Comparison of ENCODE assay signal across 8 cellular contexts in genomic region chr3:33096103-33096868, GRCh38. TPM values are rescaled to one million over a fixed set of nuclear protein-coding genes. Genes with fewer than 3 reads are reported as not detected.
DNase-seq lines count a peak whose midpoint lies in the region; ATAC-seq, FAIRE-seq and TF ChIP-seq lines count a peak whose summit lies in the region.

No MANE protein-coding gene starts in this region.

- H3K27me3 ChIP-seq in HCT116 (ENCODE audit: insufficient read depth, low read length): no peaks in the 10 kb centered on the region
- H3K27me3 ChIP-seq in MM.1S (replicated peaks; ENCODE audit: insufficient read depth, low read length): no peaks in the 10 kb centered on the region
- H3K27me3 ChIP-seq in HepG2 (ENCODE audit: control insufficient read depth in 1 of 2, insufficient read depth in 2 of 2, low read length in 2 of 2): no peaks in the 10 kb centered on the region; a peak in 1 of 5 replicates

- peaks cover 2% of the 10 kb centered on the region for H3K27me3 Mint-ChIP-seq in activated CD4-positive, alpha-beta T cell treated with anti-CD3 and anti-CD28 coated beads, Interleukin-2, amount 10 ng/mL, durations not matched to agents 24 days and 14 days
- no peaks in the 10 kb centered on the region for H3K27me3 Mint-ChIP-seq in dendritic cell treated with granulocyte-macrophage colony-stimulating factor and Interleukin-4, amounts not matched to agents 40 ng/mL and 50 ng/mL, for 4 days

- no peak for TF ChIP-seq CTCF in GM13976 (IDR thresholded peaks at IDR 0.05; ENCODE audit: borderline replicate concordance, control extremely low read depth, extremely low read depth, insufficient read depth, missing control alignments)
- no peak for TF ChIP-seq CTCF in HCT116 (IDR thresholded peaks at IDR 0.05 in 2 of 3, conservative IDR thresholded peaks at IDR 0.05 in 1 of 3; ENCODE audit: borderline replicate concordance in 1 of 3, insufficient read depth in 1 of 3, low read depth in 2 of 3, low read length in 2 of 3)
- TF ChIP-seq CTCF in MM.1S (IDR thresholded peaks at IDR 0.05; ENCODE audit: low read length): no peak
- TF ChIP-seq CTCF in HepG2 (CRISPR knock-in tag; IDR thresholded peaks at IDR 0.05): no peak

- H3K36me3 ChIP-seq in HCT116 (ENCODE audit: control insufficient read depth in 1 of 2, insufficient read depth in 2 of 2, low read length in 2 of 2) (peaks cover 0 to 8% of the 10 kb centered on the region in 2 experiments; a peak in 1 of 4 replicates), MM.1S (replicated peaks; ENCODE audit: insufficient read depth, low read length) (no peaks in the 10 kb centered on the region), HepG2 (replicated peaks in 1 of 2; ENCODE audit: control insufficient read depth in 1 of 2, insufficient read depth in 2 of 2, low read length in 2 of 2) (peaks cover 4 to 26% of the 10 kb centered on the region in 2 experiments; a peak in 3 of 5 replicates)

- TF ChIP-seq EP300 in HepG2 (IDR thresholded peaks at IDR 0.05; ENCODE audit: low read depth in 2 of 2, low read length in 2 of 2) (no peak), HepG2 (CRISPR knock-in tag; IDR thresholded peaks at IDR 0.05; ENCODE audit: borderline replicate concordance) (no peak)

- H3K9me3 ChIP-seq in HCT116 (ENCODE audit: control insufficient read depth in 1 of 2, insufficient read depth in 1 of 2, low read depth in 1 of 2, low read length in 2 of 2) (no peaks in the 10 kb centered on the region), MM.1S (replicated peaks; ENCODE audit: insufficient read depth, low read length) (no peaks in the 10 kb centered on the region), HepG2 (ENCODE audit: low read length) (no peaks in the 10 kb centered on the region)

- RAD21 ChIA-PET in HCT116 (lab: Charles Lee; ENCODE audit: low non-redundant PET in 1 of 2, low total read pairs in 2 of 2, uncharacterized antibody in 2 of 2, unreplicated experiment in 2 of 2): interaction anchor here in 1 of 2 experiments (0.8 kb wide), 1 partner anchor 18 kb away, joined by 3 read pairs; the partner anchor contains the start of gene CRTAP

- peaks cover 12 to 21% of the 10 kb centered on the region in 2 experiments for H3K4me1 ChIP-seq in HCT116 (ENCODE audit: control insufficient read depth in 1 of 2, insufficient read depth in 2 of 2, low read length in 2 of 2)
- peaks cover 7% of the 10 kb centered on the region for H3K4me1 ChIP-seq in MM.1S (ENCODE audit: low read length)
- H3K4me1 ChIP-seq in HepG2 (ENCODE audit: insufficient read depth, low read length): peaks cover 45% of the 10 kb centered on the region

- H4K20me1 ChIP-seq in HCT116 (ENCODE audit: insufficient read depth) (no peaks in the 10 kb centered on the region), MM.1S (ENCODE audit: insufficient read depth, low read length) (peaks cover 11% of the 10 kb centered on the region; the same call in 1 of the 2 replicates), HepG2 (ENCODE audit: insufficient read depth, low read length) (no peaks in the 10 kb centered on the region; the same call in 1 of the 2 replicates)

- H3F3A ChIP-seq in MM.1S (ENCODE audit: insufficient read depth, low read length): no peaks in the 10 kb centered on the region

- CTCF ChIA-PET in HCT116 (lab: Charles Lee): interaction anchor here (1.0 kb wide), 2 partner anchors 35 to 276 kb away, joined by 3 to 4 read pairs; no protein-coding TSS in a partner anchor
- CTCF ChIA-PET in HepG2 (lab: Yijun Ruan, JAX; ENCODE audit: low intra/inter-chr PET ratio, low total read pairs): no interaction called here

- intact Hi-C loops in HCT116 (cut with micrococcal nuclease) (no loop called here), HepG2 (cut with micrococcal nuclease; ENCODE audit: unreplicated experiment) (loop anchor here (2.0 kb wide), 1 partner anchor 19 kb away; the partner anchor contains the start of gene CRTAP)
- intact Hi-C loops in activated CD4-positive, alpha-beta T cell treated with anti-CD3 and anti-CD28 coated beads, Interleukin-2, amount 10 ng/mL, durations not matched to agents 24 days and 14 days (cut with micrococcal nuclease): loop anchor here (2.0 to 5.0 kb wide), 3 partner anchors 65 to 594 kb away; partner anchors contain the start of genes CMTM6 and UBP1
- intact Hi-C loops in dendritic cell treated with granulocyte-macrophage colony-stimulating factor and Interleukin-4, amounts not matched to agents 40 ng/mL and 50 ng/mL, for 4 days (cut with micrococcal nuclease): loop anchor here (1.0 kb wide), 1 partner anchor 18 kb away; the partner anchor contains the start of gene CRTAP

- no TSS peak for BruUV-seq in HCT116 (replicated peaks; lab: Mats Ljungman, UMichigan)
- BruUV-seq in HepG2 (replicated peaks; lab: Mats Ljungman, UMichigan): no TSS peak

- H2AFZ ChIP-seq in HCT116 (ENCODE audit: low read depth, low read length, poor library complexity, severe bottlenecking) (no peak overlapping the region), MM.1S (ENCODE audit: low read length) (peak overlapping the region; percentile 99), HepG2 (ENCODE audit: low read length) (no peak overlapping the region)

- peaks cover 22% of the 10 kb centered on the region for H3K79me2 ChIP-seq in HCT116 (ENCODE audit: insufficient read depth, low read length)
- H3K79me2 ChIP-seq in MM.1S (ENCODE audit: low read length): peaks cover 46% of the 10 kb centered on the region
- peaks cover 36% of the 10 kb centered on the region for H3K79me2 ChIP-seq in HepG2 (ENCODE audit: insufficient read depth, low read length)

- H3K4me2 ChIP-seq in HCT116 (ENCODE audit: low read length) (peak overlapping the region; percentile 90), MM.1S (ENCODE audit: low read depth, low read length) (peak overlapping the region; percentile 89), HepG2 (ENCODE audit: low read depth, low read length) (peak overlapping the region; percentile 95)

- WGBS in HepG2 (ENCODE audit: low lambda C conversion rate): under 1% methylated on average over 20 of the region's 51 CpGs

- POLR2A ChIA-PET in HCT116 (lab: Charles Lee): no interaction called here
- POLR2A ChIA-PET in HepG2 (lab: Yijun Ruan, JAX): interaction anchor here (1.7 to 3.5 kb wide), 3 partner anchors 18 to 38 kb away, joined by 3 to 14 read pairs (median 13); partner anchors contain the start of gene CRTAP

- peak; percentile 64 for DNase-seq in GM13976 (ENCODE audit: low spot score)
- DNase-seq in HCT116 (ENCODE audit: low read depth, low spot score): no peak
- peak; percentile 56 for DNase-seq in MM.1S
- peak; percentile 86 for DNase-seq in activated CD4-positive, alpha-beta T cell treated with anti-CD3 and anti-CD28 coated beads, Interleukin-2, amount 10 ng/mL, durations not matched to agents 24 days and 14 days
- peak; percentile 17 for DNase-seq in HepG2 (ENCODE audit: low spot score)
- DNase-seq in stimulated activated CD4-positive, alpha-beta T cell treated with anti-CD3 and anti-CD28 coated beads, Interleukin-4, amount 100 ng/mL, for 48 hours (ENCODE audit: low read depth in 2 of 2): peak; percentile 28 to 38
- no peak for DNase-seq in NCI-H226

- in situ Hi-C loops in GM13976 (cut with MboI; ENCODE audit: low sequenced_read_pairs, unreplicated experiment): no loop called here
- in situ Hi-C loops in HepG2 (cut with HindIII; ENCODE audit: extremely low pct_ligation_motif_present, low pct_unique_long_range_greater_than_20kb): loop anchor here (25.0 kb wide), 1 partner anchor 359 kb away; no protein-coding TSS in a partner anchor

- no peaks in the 10 kb centered on the region for H3K9me3 Mint-ChIP-seq in activated CD4-positive, alpha-beta T cell treated with anti-CD3 and anti-CD28 coated beads, Interleukin-2, amount 10 ng/mL, durations not matched to agents 24 days and 14 days
- no peaks in the 10 kb centered on the region for H3K9me3 Mint-ChIP-seq in dendritic cell treated with granulocyte-macrophage colony-stimulating factor and Interleukin-4, amounts not matched to agents 40 ng/mL and 50 ng/mL, for 4 days

- peaks cover 38% of the 10 kb centered on the region for H3K4me1 Mint-ChIP-seq in activated CD4-positive, alpha-beta T cell treated with anti-CD3 and anti-CD28 coated beads, Interleukin-2, amount 10 ng/mL, durations not matched to agents 24 days and 14 days
- peaks cover 51% of the 10 kb centered on the region for H3K4me1 Mint-ChIP-seq in dendritic cell treated with granulocyte-macrophage colony-stimulating factor and Interleukin-4, amounts not matched to agents 40 ng/mL and 50 ng/mL, for 4 days (ENCODE audit: low read depth)

- H3K4me3 ChIP-seq in HCT116 (replicated peaks in 1 of 2; ENCODE audit: low read depth in 1 of 2, low read length in 2 of 2) (peak overlapping the region; percentile 57 to 95), MM.1S (ENCODE audit: low read length) (peak overlapping the region; percentile 94), HepG2 (replicated peaks in 1 of 3; ENCODE audit: insufficient read depth in 1 of 3, low read depth in 2 of 3, low read length in 3 of 3) (peak overlapping the region; percentile 86 to 98 (median 86))

- TF ChIP-seq RAD21 in HCT116 (IDR thresholded peaks at IDR 0.05; ENCODE audit: low read depth) (no peak), HepG2 (CRISPR knock-in tag; IDR thresholded peaks at IDR 0.05) (no peak)

- H3K4me3 Mint-ChIP-seq in activated CD4-positive, alpha-beta T cell treated with anti-CD3 and anti-CD28 coated beads, Interleukin-2, amount 10 ng/mL, durations not matched to agents 24 days and 14 days: peak overlapping the region; percentile 99
- H3K4me3 Mint-ChIP-seq in dendritic cell treated with granulocyte-macrophage colony-stimulating factor and Interleukin-4, amounts not matched to agents 40 ng/mL and 50 ng/mL, for 4 days: peak overlapping the region; percentile 97

- TF ChIP-seq POLR2A in HCT116 (IDR thresholded peaks at IDR 0.05; ENCODE audit: borderline replicate concordance, extremely low read depth, insufficient read depth, insufficient read length) (no peak), HepG2 (IDR thresholded peaks at IDR 0.05; ENCODE audit: insufficient read depth in 1 of 2, low read depth in 2 of 2, low read length in 2 of 2) (no peak)

- H3K9me2 ChIP-seq in HCT116 (ENCODE audit: insufficient read depth) (no peaks in the 10 kb centered on the region), MM.1S (replicated peaks; ENCODE audit: insufficient read depth, low read length) (no peaks in the 10 kb centered on the region)

- peak overlapping the region; percentile 90 for H3K9ac ChIP-seq in HCT116 (ENCODE audit: low read length)
- peak overlapping the region; percentile 99 for H3K9ac ChIP-seq in MM.1S (ENCODE audit: low read length)
- H3K9ac ChIP-seq in HepG2 (ENCODE audit: insufficient read depth, low read depth, low read length): peak overlapping the region; percentile 97

- H3K27ac Mint-ChIP-seq in activated CD4-positive, alpha-beta T cell treated with anti-CD3 and anti-CD28 coated beads, Interleukin-2, amount 10 ng/mL, durations not matched to agents 24 days and 14 days: peak overlapping the region; percentile 90
- H3K27ac Mint-ChIP-seq in dendritic cell treated with granulocyte-macrophage colony-stimulating factor and Interleukin-4, amounts not matched to agents 40 ng/mL and 50 ng/mL, for 4 days: peak overlapping the region; percentile 98

- ATAC-seq in HCT116: peak; percentile 55
- peak; percentile 52 for ATAC-seq in HepG2

- no peak for FAIRE-seq in HepG2 (lab: Jason Lieb, UNC)

- H3K27ac ChIP-seq in HCT116 (ENCODE audit: low read depth, low read length): peak overlapping the region; percentile 61
- H3K27ac ChIP-seq in MM.1S (ENCODE audit: low read length): peak overlapping the region; percentile 59; the same call in 1 of the 2 replicates
- H3K27ac ChIP-seq in HepG2 (ENCODE audit: extremely low read length, insufficient read depth, low read length): peak overlapping the region; percentile 98

- H3K36me3 Mint-ChIP-seq in activated CD4-positive, alpha-beta T cell treated with anti-CD3 and anti-CD28 coated beads, Interleukin-2, amount 10 ng/mL, durations not matched to agents 24 days and 14 days (ENCODE audit: low read depth): peaks cover 26% of the 10 kb centered on the region
- peaks cover 51% of the 10 kb centered on the region for H3K36me3 Mint-ChIP-seq in dendritic cell treated with granulocyte-macrophage colony-stimulating factor and Interleukin-4, amounts not matched to agents 40 ng/mL and 50 ng/mL, for 4 days (ENCODE audit: low read depth)

RNA-seq across cellular contexts. Expression of gene GLB1, which starts 0.7 kb away (rescaled TPM):
- total RNA-seq in HCT116 (2021; ENCODE audit: unreplicated experiment): 35.6 TPM
- polyA plus RNA-seq in HCT116 (2012): 29.4 and 36.2 TPM in 2 replicates
- 47.4 and 51.4 TPM in 2 replicates for total RNA-seq in activated CD4-positive, alpha-beta T cell treated with anti-CD3 and anti-CD28 coated beads, Interleukin-2, amount 10 ng/mL, durations not matched to agents 24 days and 14 days
- 33.0 and 67.1 TPM in 2 replicates for total RNA-seq in HepG2 (2016; rRNA removed; fragmentation: Illumina TruSeq; extraction: Trizol)
- 7.8 and 8.7 TPM in 2 replicates for total RNA-seq in HepG2 (2016; cell fraction: cytosol; rRNA removed; fragmentation: Illumina TruSeq; extraction: Trizol; ENCODE audit: low read depth)
- total RNA-seq in HepG2 (2016; cell fraction: insoluble cytoplasmic fraction; rRNA removed; fragmentation: Illumina TruSeq; extraction: Trizol): 35.9 and 65.9 TPM in 2 replicates
- total RNA-seq in HepG2 (2016; cell fraction: membrane; rRNA removed; fragmentation: Illumina TruSeq; extraction: Trizol): 12.8 and 15.8 TPM in 2 replicates
- total RNA-seq in HepG2 (2016; cell fraction: nucleus; rRNA removed; fragmentation: Illumina TruSeq; extraction: Trizol): 56.9 and 66.9 TPM in 2 replicates
- 113 and 128 TPM in 2 replicates for polyA plus RNA-seq in HepG2 (2011; rRNA removed)
- polyA plus RNA-seq in HepG2 (2011; cell fraction: cytosol; rRNA removed): 84.8 and 112 TPM in 2 replicates
- 44.6 and 56.4 TPM in 2 replicates for polyA plus RNA-seq in HepG2 (2011; cell fraction: nucleus; rRNA removed)
- 68.1 and 93.6 TPM in 2 replicates for polyA plus RNA-seq in HepG2 (2012)
- 5.5 and 5.9 TPM in 2 replicates for polyA plus RNA-seq in HepG2 (2016; cell fraction: cytosol; fragmentation: Illumina TruSeq; extraction: Trizol; ENCODE audit: low read depth)
- polyA plus RNA-seq in HepG2 (2016; cell fraction: insoluble cytoplasmic fraction; fragmentation: Illumina TruSeq; extraction: Trizol; ENCODE audit: low read depth): 29.1 and 32.5 TPM in 2 replicates
- 10.1 and 10.8 TPM in 2 replicates for polyA plus RNA-seq in HepG2 (2016; cell fraction: membrane; fragmentation: Illumina TruSeq; extraction: Trizol; ENCODE audit: low read depth)
- 67.7 and 72.3 TPM in 2 replicates for polyA plus RNA-seq in HepG2 (2016; cell fraction: nucleus; fragmentation: Illumina TruSeq; extraction: Trizol; ENCODE audit: insufficient read depth, low read depth)
- 68.3 and 118 TPM in 2 replicates for polyA minus RNA-seq in HepG2 (2011; rRNA and poly(A)+ RNA removed; ENCODE audit: low replicate concordance)
- 52.8 and 100 TPM in 2 replicates for polyA minus RNA-seq in HepG2 (2011; cell fraction: cytosol; rRNA and poly(A)+ RNA removed)
- 33.3 and 50.8 TPM in 2 replicates for polyA minus RNA-seq in HepG2 (2011; cell fraction: nucleus; rRNA and poly(A)+ RNA removed)

RNA-seq across cellular contexts. Expression of gene TMPPE, which starts 0.7 kb away (rescaled TPM):
- 4.1 TPM for total RNA-seq in HCT116 (2021; ENCODE audit: unreplicated experiment)
- 0.72 and 0.87 TPM in 2 replicates for polyA plus RNA-seq in HCT116 (2012)
- 14.0 and 15.5 TPM in 2 replicates for total RNA-seq in activated CD4-positive, alpha-beta T cell treated with anti-CD3 and anti-CD28 coated beads, Interleukin-2, amount 10 ng/mL, durations not matched to agents 24 days and 14 days
- 4.4 and 5.7 TPM in 2 replicates for total RNA-seq in HepG2 (2016; rRNA removed; fragmentation: Illumina TruSeq; extraction: Trizol)
- 0.26 and 0.40 TPM in 2 replicates for total RNA-seq in HepG2 (2016; cell fraction: cytosol; rRNA removed; fragmentation: Illumina TruSeq; extraction: Trizol; ENCODE audit: low read depth)
- 4.5 and 5.9 TPM in 2 replicates for total RNA-seq in HepG2 (2016; cell fraction: insoluble cytoplasmic fraction; rRNA removed; fragmentation: Illumina TruSeq; extraction: Trizol)
- total RNA-seq in HepG2 (2016; cell fraction: membrane; rRNA removed; fragmentation: Illumina TruSeq; extraction: Trizol): 1.4 and 1.6 TPM in 2 replicates
- 11.1 and 12.5 TPM in 2 replicates for total RNA-seq in HepG2 (2016; cell fraction: nucleus; rRNA removed; fragmentation: Illumina TruSeq; extraction: Trizol)
- polyA plus RNA-seq in HepG2 (2011; rRNA removed): 1.8 and 1.9 TPM in 2 replicates
- polyA plus RNA-seq in HepG2 (2011; cell fraction: cytosol; rRNA removed): 1.6 and 1.8 TPM in 2 replicates
- 5.0 and 5.7 TPM in 2 replicates for polyA plus RNA-seq in HepG2 (2011; cell fraction: nucleus; rRNA removed)
- 0.65 and 0.80 TPM in 2 replicates for polyA plus RNA-seq in HepG2 (2012)
- polyA plus RNA-seq in HepG2 (2016; cell fraction: cytosol; fragmentation: Illumina TruSeq; extraction: Trizol; ENCODE audit: low read depth): 0.08 and 0.10 TPM in 2 replicates
- 0.82 and 0.84 TPM in 2 replicates for polyA plus RNA-seq in HepG2 (2016; cell fraction: insoluble cytoplasmic fraction; fragmentation: Illumina TruSeq; extraction: Trizol; ENCODE audit: low read depth)
- 0.21 and 0.29 TPM in 2 replicates for polyA plus RNA-seq in HepG2 (2016; cell fraction: membrane; fragmentation: Illumina TruSeq; extraction: Trizol; ENCODE audit: low read depth)
- 1.8 and 2.0 TPM in 2 replicates for polyA plus RNA-seq in HepG2 (2016; cell fraction: nucleus; fragmentation: Illumina TruSeq; extraction: Trizol; ENCODE audit: insufficient read depth, low read depth)
- polyA minus RNA-seq in HepG2 (2011; rRNA and poly(A)+ RNA removed; ENCODE audit: low replicate concordance): 22.3 and 28.3 TPM in 2 replicates
- polyA minus RNA-seq in HepG2 (2011; cell fraction: cytosol; rRNA and poly(A)+ RNA removed): 6.1 and 6.3 TPM in 2 replicates
- polyA minus RNA-seq in HepG2 (2011; cell fraction: nucleus; rRNA and poly(A)+ RNA removed): 14.9 and 19.1 TPM in 2 replicates

RNA-seq across cellular contexts. Expression of gene CRTAP, which starts 17.5 kb away (rescaled TPM):
- total RNA-seq in HCT116 (2021; ENCODE audit: unreplicated experiment) (104 TPM), HepG2 (2016; rRNA removed; fragmentation: Illumina TruSeq; extraction: Trizol) (46.1 and 54.2 TPM in 2 replicates)
- 74.2 and 101 TPM in 2 replicates for polyA plus RNA-seq in HCT116 (2012)
- 33.1 and 34.2 TPM in 2 replicates for total RNA-seq in activated CD4-positive, alpha-beta T cell treated with anti-CD3 and anti-CD28 coated beads, Interleukin-2, amount 10 ng/mL, durations not matched to agents 24 days and 14 days
- 26.6 and 28.3 TPM in 2 replicates for total RNA-seq in HepG2 (2016; cell fraction: cytosol; rRNA removed; fragmentation: Illumina TruSeq; extraction: Trizol; ENCODE audit: low read depth)
- 34.2 and 54.9 TPM in 2 replicates for total RNA-seq in HepG2 (2016; cell fraction: insoluble cytoplasmic fraction; rRNA removed; fragmentation: Illumina TruSeq; extraction: Trizol)
- 85.6 and 91.0 TPM in 2 replicates for total RNA-seq in HepG2 (2016; cell fraction: membrane; rRNA removed; fragmentation: Illumina TruSeq; extraction: Trizol)
- total RNA-seq in HepG2 (2016; cell fraction: nucleus; rRNA removed; fragmentation: Illumina TruSeq; extraction: Trizol): 39.9 and 50.8 TPM in 2 replicates
- 86.2 and 119 TPM in 2 replicates for polyA plus RNA-seq in HepG2 (2011; rRNA removed)
- 84.4 and 95.4 TPM in 2 replicates for polyA plus RNA-seq in HepG2 (2011; cell fraction: cytosol; rRNA removed)
- 22.0 and 27.3 TPM in 2 replicates for polyA plus RNA-seq in HepG2 (2011; cell fraction: nucleus; rRNA removed)
- polyA plus RNA-seq in HepG2 (2012): 67.7 and 77.4 TPM in 2 replicates
- 56.8 and 61.8 TPM in 2 replicates for polyA plus RNA-seq in HepG2 (2016; cell fraction: cytosol; fragmentation: Illumina TruSeq; extraction: Trizol; ENCODE audit: low read depth)
- polyA plus RNA-seq in HepG2 (2016; cell fraction: insoluble cytoplasmic fraction; fragmentation: Illumina TruSeq; extraction: Trizol; ENCODE audit: low read depth): 67.1 and 72.0 TPM in 2 replicates
- 112 and 133 TPM in 2 replicates for polyA plus RNA-seq in HepG2 (2016; cell fraction: membrane; fragmentation: Illumina TruSeq; extraction: Trizol; ENCODE audit: low read depth)
- polyA plus RNA-seq in HepG2 (2016; cell fraction: nucleus; fragmentation: Illumina TruSeq; extraction: Trizol; ENCODE audit: insufficient read depth, low read depth): 93.0 and 101 TPM in 2 replicates
- polyA minus RNA-seq in HepG2 (2011; rRNA and poly(A)+ RNA removed; ENCODE audit: low replicate concordance): 51.0 and 179 TPM in 2 replicates
- polyA minus RNA-seq in HepG2 (2011; cell fraction: cytosol; rRNA and poly(A)+ RNA removed): 49.0 and 49.8 TPM in 2 replicates
- polyA minus RNA-seq in HepG2 (2011; cell fraction: nucleus; rRNA and poly(A)+ RNA removed): 10.0 and 11.6 TPM in 2 replicates

Comparison
In these comparisons a context has a peak if more than half of its experiments do, and no peak if none do; other contexts are left out.
1. DNase-seq: peak in GM13976 (single experiment), MM.1S (single experiment), activated CD4-positive, alpha-beta T cell treated with anti-CD3 and anti-CD28 coated beads, Interleukin-2, amount 10 ng/mL, durations not matched to agents 24 days and 14 days (single experiment), HepG2 (single experiment) and stimulated activated CD4-positive, alpha-beta T cell treated with anti-CD3 and anti-CD28 coated beads, Interleukin-4, amount 100 ng/mL, for 48 hours (2 of 2); none in HCT116 (single experiment) and NCI-H226 (single experiment).
2. Peak in every context shown above with its lines, with median percentiles within 50 percentile points of each other: H3K27ac ChIP-seq, H3K4me2 ChIP-seq, H3K4me3 ChIP-seq and H3K9ac ChIP-seq.